In genomic region chr4:38383646-38384121, GRCh38 we compare ENCODE assay signal across 2 cellular contexts.
TF ChIP-seq lines count a peak whose summit lies in the region.

No MANE protein-coding gene starts in this region.

TF ChIP-seq in K562, 482 proteins besides CTCF, POLR2A, EP300 and RAD21 (continued from another document and continues in another):
- no peak for TF ChIP-seq JUND (IDR thresholded peaks at IDR 0.05; ENCODE audit: borderline replicate concordance, low read depth, low read length)
- 0 out of 3 replicates have a peak, but pooled peaks have one; percentile 8 for TF ChIP-seq JUND (tag; IDR thresholded peaks at IDR 0.05; ENCODE audit: borderline replicate concordance, low read depth, low read length)
- TF ChIP-seq DPF2 (IDR thresholded peaks at IDR 0.05) = peak; percentile 54
- TF ChIP-seq KDM4B (IDR thresholded peaks at IDR 0.05; ENCODE audit: borderline replicate concordance in 2 of 2, low read depth in 1 of 2) = no peak
- peak in 1 of 2 experiments; percentile 36; a peak in 2 of 4 replicates for TF ChIP-seq HDAC1 (IDR thresholded peaks at IDR 0.05)
- TF ChIP-seq ATF4 (CRISPR knock-in tag; IDR thresholded peaks at IDR 0.05) = 0 out of 2 replicates have a peak, but pooled peaks have one; percentile 14
- peak; percentile 57; the same call in 1 of the 2 replicates for TF ChIP-seq GATA2 (CRISPR knock-in tag; IDR thresholded peaks at IDR 0.05)
- peak; percentile 45 for TF ChIP-seq TAL1 (IDR thresholded peaks at IDR 0.05)
- TF ChIP-seq NR2C1 (IDR thresholded peaks at IDR 0.05) = peak; percentile 73
- TF ChIP-seq NR2C1 (tag; IDR thresholded peaks at IDR 0.05) = peak; percentile 86
- no peak for TF ChIP-seq SIN3A (IDR thresholded peaks at IDR 0.05; ENCODE audit: borderline replicate concordance in 2 of 2, control insufficient read depth in 1 of 2, low read depth in 2 of 2, low read length in 2 of 2)
- no peak for TF ChIP-seq NR2C2 (CRISPR knock-in tag; IDR thresholded peaks at IDR 0.05)
- TF ChIP-seq NR2C2 (tag; IDR thresholded peaks at IDR 0.05) = peak; percentile 87
- peak; percentile 15; the same call in 1 of the 2 replicates for TF ChIP-seq CTBP1 (IDR thresholded peaks at IDR 0.05; ENCODE audit: borderline replicate concordance)
- TF ChIP-seq ARID1B (IDR thresholded peaks at IDR 0.05) = peak; percentile 70
- TF ChIP-seq ID3 (CRISPR knock-in tag; IDR thresholded peaks at IDR 0.05) = no peak
- peak; percentile 66; the same call in 1 of the 2 replicates for TF ChIP-seq ID3 (tag; IDR thresholded peaks at IDR 0.05)
- TF ChIP-seq ZNF311 (CRISPR knock-in tag; IDR thresholded peaks at IDR 0.05) = 0 out of 2 replicates have a peak, but pooled peaks have one; percentile 31
- peak; percentile 79 for TF ChIP-seq ZNF75A (CRISPR knock-in tag; IDR thresholded peaks at IDR 0.05)
- 0 out of 2 replicates have a peak, but pooled peaks have one; percentile 30 for TF ChIP-seq PTTG1 (tag; IDR thresholded peaks at IDR 0.05; ENCODE audit: low read depth)
- TF ChIP-seq CBFA2T2 (conservative IDR thresholded peaks at IDR 0.05) = peak; percentile 57
- peak; percentile 78 for TF ChIP-seq ZNF766 (CRISPR knock-in tag; conservative IDR thresholded peaks at IDR 0.05)
- TF ChIP-seq HES1 (IDR thresholded peaks at IDR 0.05; ENCODE audit: low read depth) = peak; percentile 62; the same call in 1 of the 2 replicates
- TF ChIP-seq PKNOX1 (IDR thresholded peaks at IDR 0.05) = peak; percentile 93
- 0 out of 2 replicates have a peak, but pooled peaks have one; percentile 18 for TF ChIP-seq SOX6 (IDR thresholded peaks at IDR 0.05)
- TF ChIP-seq RCOR1 (IDR thresholded peaks at IDR 0.05; ENCODE audit: borderline replicate concordance in 1 of 2, low read depth in 2 of 2, low read length in 2 of 2) = peak in 1 of 2 experiments; percentile 23; a peak in 1 of 4 replicates
- no peak for TF ChIP-seq MAFF (IDR thresholded peaks at IDR 0.05; ENCODE audit: low read length)
- no peak for TF ChIP-seq ZNF644 (tag; IDR thresholded peaks at IDR 0.05; ENCODE audit: low read depth)
- no peak for TF ChIP-seq ZNF561 (CRISPR knock-in tag; conservative IDR thresholded peaks at IDR 0.05)
- no peak for TF ChIP-seq HNRNPL (IDR thresholded peaks at IDR 0.05; ENCODE audit: low read depth, low read length)
- 0 out of 4 replicates have a peak, but pooled peaks of 1 of the 2 experiments have one; percentile 21 for TF ChIP-seq ARNT (IDR thresholded peaks at IDR 0.05)
- TF ChIP-seq TCFL5 (CRISPR knock-in tag; conservative IDR thresholded peaks at IDR 0.05) = no peak
- peak; percentile 67; the same call in 1 of the 2 replicates for TF ChIP-seq ZNF143 (CRISPR knock-in tag; IDR thresholded peaks at IDR 0.05)
- 0 out of 4 replicates have a peak, but pooled peaks of 1 of the 2 experiments have one; percentile 41 for TF ChIP-seq TRIM24 (IDR thresholded peaks at IDR 0.05)

TF ChIP-seq in liver, 16 proteins besides CTCF, POLR2A, EP300 and RAD21 (continued from another document):
- TF ChIP-seq ATF3 (IDR thresholded peaks at IDR 0.05) (no peak), RXRA (IDR thresholded peaks at IDR 0.05) (peak; percentile 30 to 45), YY1 (IDR thresholded peaks at IDR 0.05) (peak; percentile 31), HNF4G (IDR thresholded peaks at IDR 0.05) (no peak), REST (IDR thresholded peaks at IDR 0.05) (no peak), NR2F2 (IDR thresholded peaks at IDR 0.05) (peak; percentile 74)
